12 cellular contexts compared by ENCODE assay signal in genomic region chr15:48393650-48394049, GRCh38.
DNase-seq lines count a peak whose midpoint lies in the region; ATAC-seq and TF ChIP-seq lines count a peak whose summit lies in the region.
"Had no signal": no experiment of that assay in that cellular context is flagged by ENCODE, and none has a peak within 500 bp of the region (broad histone marks: within the 10 kb centered on the region; RNA-seq: fewer than 3 reads in every experiment).

No MANE protein-coding gene starts in this region.

- no peak overlapping the region for H3K4me2 ChIP-seq in fibroblast of lung (ENCODE audit: extremely low read depth, insufficient read depth, low read length)

- TF ChIP-seq CTCF in fibroblast of lung (conservative IDR thresholded peaks at IDR 0.05 in 1 of 2, IDR thresholded peaks at IDR 0.05 in 1 of 2; ENCODE audit: low read depth in 1 of 2, low read length in 2 of 2) = no peak
- no peak for TF ChIP-seq CTCF in prostate gland (IDR thresholded peaks at IDR 0.05)

- H3K4me1 ChIP-seq in fibroblast of lung (ENCODE audit: control insufficient read depth, extremely low read depth, insufficient read depth, low read length) (peaks cover 28% of the 10 kb centered on the region), prostate gland (replicated peaks) (peaks cover 6% of the 10 kb centered on the region)

- H3K9ac ChIP-seq in fibroblast of lung (ENCODE audit: insufficient read depth, low read length) = no peak overlapping the region

- H4K20me1 ChIP-seq in fibroblast of lung (ENCODE audit: control insufficient read depth, extremely low read depth, insufficient read depth, low read length) = no peaks in the 10 kb centered on the region

- DNase-seq in DMS 273 treated with DMSO at 0.1 percent for 48 hours (lab: John Stamatoyannopoulos, UW) (peak; percentile 83), NCI-H524 (lab: John Stamatoyannopoulos, UW) (peak; percentile 75 to 93), fibroblast of lung (ENCODE audit: low read depth in 2 of 2) (peak; percentile 84 to 88), prostate gland (ENCODE audit: low spot score) (peak; percentile 79), amniotic stem cell (lab: John Stamatoyannopoulos, UW) (no peak)
- DNase-seq: activated CD4-positive, alpha-beta memory T cell treated with anti-CD3 and anti-CD28 coated beads for 36 hours; activated gamma-delta T cell; Karpas-422; trophoblast cell had no signal

- H3K4me3 ChIP-seq in fibroblast of lung (replicated peaks in 1 of 4; ENCODE audit: control extremely low read depth in 1 of 4, insufficient read depth in 1 of 4, low read depth in 3 of 4, low read length in 4 of 4) = no peak overlapping the region
- no peak overlapping the region for H3K4me3 ChIP-seq in prostate gland

- H3K36me3 ChIP-seq in fibroblast of lung (ENCODE audit: control insufficient read depth, insufficient read depth, low read length) = no peaks in the 10 kb centered on the region
- no peaks in the 10 kb centered on the region for H3K36me3 ChIP-seq in prostate gland

- intact Hi-C loops in prostate gland (cut with DNase I) = no loop called here

- H3K27me3 ChIP-seq in fibroblast of lung (ENCODE audit: control insufficient read depth, insufficient read depth, low read length) (no peaks in the 10 kb centered on the region), prostate gland (replicated peaks; ENCODE audit: insufficient read depth) (no peaks in the 10 kb centered on the region)

- H2AFZ ChIP-seq in fibroblast of lung (ENCODE audit: low read length) = no peak overlapping the region

- WGBS in prostate gland = 20% methylated on average over 5 of the region's 5 CpGs

- H3K9me3 ChIP-seq in fibroblast of lung (ENCODE audit: control insufficient read depth, insufficient read depth, low read depth, low read length) = no peaks in the 10 kb centered on the region
- H3K9me3 ChIP-seq in prostate gland = no peaks in the 10 kb centered on the region

- ATAC-seq in GM19324 (IDR thresholded peaks at IDR 0.05; ENCODE audit: low FRiP score, unreplicated experiment) = no peak
- no peak for ATAC-seq in HG02884 (IDR thresholded peaks at IDR 0.05; ENCODE audit: unreplicated experiment)
- ATAC-seq in HG02763 (IDR thresholded peaks at IDR 0.05; ENCODE audit: unreplicated experiment) = no peak

- H3K27ac ChIP-seq in fibroblast of lung (ENCODE audit: insufficient read depth, low read length) (peak overlapping the region; percentile 45), prostate gland (peak overlapping the region; percentile 51 to 68)

- H3K79me2 ChIP-seq in fibroblast of lung (ENCODE audit: control insufficient read depth, insufficient read depth, low read length) = no peaks in the 10 kb centered on the region

- TF ChIP-seq POLR2A in prostate gland (IDR thresholded peaks at IDR 0.05) = no peak
